19 cellular contexts compared by ENCODE assay signal in the genomic region with DNA sequence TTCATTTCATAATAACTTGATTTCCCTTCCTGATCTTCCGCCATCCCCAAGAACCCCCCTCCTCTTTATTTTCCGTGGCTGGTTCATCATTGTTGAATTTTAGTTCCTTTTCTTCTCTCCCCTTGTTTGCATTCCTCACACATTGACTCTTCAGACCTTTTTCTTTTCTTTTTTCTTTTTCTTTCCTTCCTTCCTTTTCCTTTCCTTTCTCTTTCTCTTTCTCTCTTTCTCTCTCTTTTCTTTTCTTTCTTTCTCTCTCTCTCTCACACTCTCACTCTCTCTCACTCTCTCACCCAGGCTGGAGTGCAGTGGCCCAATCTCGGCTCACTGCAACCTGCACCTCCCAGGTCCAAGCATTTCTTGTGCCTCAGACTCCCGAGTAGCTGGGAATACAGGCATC.
DNase-seq lines count a peak whose midpoint lies in the region; ATAC-seq and TF ChIP-seq lines count a peak whose summit lies in the region.
"Had no signal": no experiment of that assay in that cellular context is flagged by ENCODE, and none has a peak within 500 bp of the region (broad histone marks: within the 10 kb centered on the region; RNA-seq: fewer than 3 reads in every experiment).

No MANE protein-coding gene starts in this region.

- dilution Hi-C loops in IMR-90 (cut with HindIII; ENCODE audit: low sequenced_read_pairs, unreplicated experiment): no loop called here

- no peaks in the 10 kb centered on the region for H3K9me3 Mint-ChIP-seq in CD4-positive, alpha-beta T cell
- peaks cover 1% of the 10 kb centered on the region for H3K9me3 Mint-ChIP-seq in glutamatergic neuron (ENCODE audit: unreplicated experiment)

- H2AK5ac ChIP-seq in IMR-90 (ENCODE audit: low read depth, low read length): no peak overlapping the region

- TF ChIP-seq CTCF in CD4-positive, alpha-beta T cell (IDR thresholded peaks at IDR 0.05): peak; percentile 8
- TF ChIP-seq CTCF in HEK293 (tag by site-specific recombination; IDR thresholded peaks at IDR 0.05): no peak
- TF ChIP-seq CTCF in IMR-90 (conservative IDR thresholded peaks at IDR 0.05; ENCODE audit: low read depth, low read length): no peak
- TF ChIP-seq CTCF in glutamatergic neuron (IDR thresholded peaks at IDR 0.05; ENCODE audit: partially characterized antibody, unreplicated experiment): no peak

- no peak for TF ChIP-seq POLR2A in IMR-90 (IDR thresholded peaks at IDR 0.05; ENCODE audit: low read depth, low read length)

- no peak overlapping the region for H4K5ac ChIP-seq in IMR-90 (ENCODE audit: low read depth, low read length)

- H2BK15ac ChIP-seq in IMR-90 (ENCODE audit: low read depth, low read length): no peak overlapping the region

- H3K56ac ChIP-seq in IMR-90 (ENCODE audit: extremely low read depth, insufficient read depth, low read length): no peak overlapping the region

- H3K79me1 ChIP-seq in IMR-90 (ENCODE audit: low read depth in 1 of 2, low read length in 2 of 2): peaks cover 32 to 47% of the 10 kb centered on the region in 2 experiments

- H3K4ac ChIP-seq in IMR-90 (ENCODE audit: low read depth, low read length): no peak overlapping the region

- H3K4me3 ChIP-seq in HEK293 (ENCODE audit: low read depth, low read length) (no peak overlapping the region), IMR-90 (ENCODE audit: insufficient read depth, low read depth, low read length) (no peak overlapping the region)
- H3K4me3 ChIP-seq: BLaER1 had no signal

- CTCF ChIA-PET in CD4-positive, alpha-beta T cell (lab: Charles Lee): no interaction called here
- CTCF ChIA-PET in HEK293 (lab: Yijun Ruan, JAX): interaction anchor here (0.6 kb wide), 1 partner anchor 149 kb away, joined by 3 read pairs; no protein-coding TSS in a partner anchor
- CTCF ChIA-PET in IMR-90 (lab: Yijun Ruan, JAX): no interaction called here

- H3K4me2 ChIP-seq in IMR-90 (ENCODE audit: low read depth, low read length): no peak overlapping the region
- H3K4me2 ChIP-seq: BLaER1 had no signal

- no peaks in the 10 kb centered on the region for H3K4me1 Mint-ChIP-seq in CD4-positive, alpha-beta T cell (ENCODE audit: low read depth)
- H3K4me1 Mint-ChIP-seq in glutamatergic neuron (ENCODE audit: low read depth, unreplicated experiment): peaks cover 16% of the 10 kb centered on the region
- H3K4me1 Mint-ChIP-seq: CD14-positive monocyte; CD4-positive, CD25-positive, alpha-beta regulatory T cell had no signal

- TF ChIP-seq RAD21 in IMR-90 (IDR thresholded peaks at IDR 0.05; ENCODE audit: low read length): no peak

- intact Hi-C loops in CD4-positive, alpha-beta T cell (cut with DNase I, micrococcal nuclease): no loop called here
- intact Hi-C loops in IMR-90 (cut with micrococcal nuclease): no loop called here

- no peak overlapping the region for H3K14ac ChIP-seq in IMR-90 (replicated peaks; ENCODE audit: low read depth, low read length)

- H3K9me1 ChIP-seq in IMR-90 (ENCODE audit: insufficient read depth, low read length): 0 out of 2 replicates have a peak, but pooled peaks cover 3% of the 10 kb centered on the region

- no peaks in the 10 kb centered on the region for H3K27me3 ChIP-seq in CD4-positive, alpha-beta T cell (ENCODE audit: control insufficient read depth, insufficient read depth, low read length)
- H3K27me3 ChIP-seq in IMR-90 (ENCODE audit: control insufficient read depth, insufficient read depth, low read length): no peaks in the 10 kb centered on the region
- H3K27me3 ChIP-seq: BE2C, BLaER1 had no signal

- peak overlapping the region; percentile 2; the same call in 1 of the 2 replicates for H2BK120ac ChIP-seq in IMR-90 (ENCODE audit: low read depth, low read length)

- no peaks in the 10 kb centered on the region for H3K27me3 Mint-ChIP-seq in CD4-positive, alpha-beta T cell
- peaks cover 6% of the 10 kb centered on the region for H3K27me3 Mint-ChIP-seq in glutamatergic neuron (ENCODE audit: unreplicated experiment)
- H3K27me3 Mint-ChIP-seq: CD4-positive, CD25-positive, alpha-beta regulatory T cell had no signal

- no peak for ATAC-seq in CD4-positive, alpha-beta T cell (ENCODE audit: poor library complexity)
- ATAC-seq in IMR-90 (ENCODE audit: low read depth): no peak
- ATAC-seq: CD8-positive, alpha-beta T cell had no signal

- H3K27ac ChIP-seq in CD4-positive, alpha-beta T cell (ENCODE audit: low read depth, low read length): no peak overlapping the region
- H3K27ac ChIP-seq in HEK293 (ENCODE audit: extremely low read depth, low read depth, low read length): no peak overlapping the region
- no peak overlapping the region for H3K27ac ChIP-seq in IMR-90 (ENCODE audit: insufficient read depth, low read length)
- H3K27ac ChIP-seq: BLaER1 had no signal

- H3K36me3 ChIP-seq in HEK293 (ENCODE audit: control insufficient read depth in 2 of 2, insufficient read depth in 1 of 2, low read length in 2 of 2) (no peaks in the 10 kb centered on the region), IMR-90 (ENCODE audit: control insufficient read depth, insufficient read depth, low read length) (no peaks in the 10 kb centered on the region; the same call in 1 of the 2 replicates)
- H3K36me3 ChIP-seq: BE2C, BLaER1 had no signal

- no peak overlapping the region for H2BK20ac ChIP-seq in IMR-90 (ENCODE audit: low read depth, low read length)

- WGBS in IMR-90 (ENCODE audit: extremely low coverage in 2 of 2, insufficient read length in 1 of 2), 2 experiments: 93% methylated on average over 3 of the region's 4 CpGs; no CpG with 5 or more reads in 1 of the 2 experiments

- H2AFZ ChIP-seq in IMR-90 (replicated peaks; ENCODE audit: low read length, poor library complexity): no peak overlapping the region

- BruUV-seq in IMR-90 (replicated peaks; lab: Mats Ljungman, UMichigan): no TSS peak

- DNase-seq in CD4-positive, alpha-beta T cell: no peak
- DNase-seq in IMR-90: no peak
- no peak for DNase-seq in glutamatergic neuron
- DNase-seq in HCEC 1CT: no peak
- no peak for DNase-seq in activated CD8-positive, alpha-beta memory T cell treated with anti-CD3 and anti-CD28 coated beads, Interleukin-2, amount 50 U/mL, for 4 hours
- no peak for DNase-seq in NAMALWA (ENCODE audit: low spot score)
- DNase-seq: 8988T; ACHN; BE2C; C1 segment of cervical spinal cord; Caco-2; Calu3; CD4-positive, CD25-positive, alpha-beta regulatory T cell; CD8-positive, alpha-beta T cell; DMS79 treated with DMSO at 0.1 percent for 48 hours; GF-D8 had no signal

- H3K27ac Mint-ChIP-seq in CD4-positive, alpha-beta T cell: no peak overlapping the region
- H3K27ac Mint-ChIP-seq in glutamatergic neuron (ENCODE audit: unreplicated experiment): peak overlapping the region; percentile 4
- H3K27ac Mint-ChIP-seq: CD14-positive monocyte; CD4-positive, CD25-positive, alpha-beta regulatory T cell; CD8-positive, alpha-beta T cell had no signal

- H4K8ac ChIP-seq in IMR-90 (ENCODE audit: low read depth in 2 of 2, low read length in 2 of 2): no peak overlapping the region

- no peaks in the 10 kb centered on the region for H3K9me3 ChIP-seq in CD4-positive, alpha-beta T cell (ENCODE audit: control insufficient read depth, low read length)
- H3K9me3 ChIP-seq in HEK293 (ENCODE audit: control insufficient read depth, insufficient read depth, low read depth, low read length): no peaks in the 10 kb centered on the region
- no peaks in the 10 kb centered on the region; the same call in 1 of the 2 replicates for H3K9me3 ChIP-seq in IMR-90 (ENCODE audit: control insufficient read depth, insufficient read depth, low read length)
- H3K9me3 ChIP-seq: BE2C, BLaER1, Caco-2 had no signal

- H3K9ac ChIP-seq in IMR-90 (ENCODE audit: low read depth, low read length): no peak overlapping the region
- H3K9ac ChIP-seq: BLaER1 had no signal

- no peak overlapping the region for H3K23ac ChIP-seq in IMR-90 (ENCODE audit: low read depth, low read length)

- H2BK5ac ChIP-seq in IMR-90 (ENCODE audit: low read depth, low read length, poor library complexity, severe bottlenecking): no peak overlapping the region

- H3K4me1 ChIP-seq in HEK293 (ENCODE audit: control insufficient read depth, insufficient read depth, low read length): peaks cover 3% of the 10 kb centered on the region; the same call in 1 of the 2 replicates
- peaks cover 3% of the 10 kb centered on the region; the same call in 1 of the 2 replicates for H3K4me1 ChIP-seq in IMR-90 (ENCODE audit: control insufficient read depth, insufficient read depth, low read length)
- H3K4me1 ChIP-seq: BE2C, BLaER1, Caco-2 had no signal

- in situ Hi-C loops in IMR-90 (cut with MboI; ENCODE audit: low sequenced_read_pairs): no loop called here

- no peak overlapping the region for H4K91ac ChIP-seq in IMR-90 (ENCODE audit: insufficient read depth, low read depth, low read length)

- no peaks in the 10 kb centered on the region for H3K36me3 Mint-ChIP-seq in CD4-positive, alpha-beta T cell (ENCODE audit: low read depth)
- H3K36me3 Mint-ChIP-seq in glutamatergic neuron (ENCODE audit: unreplicated experiment): no peaks in the 10 kb centered on the region
- H3K36me3 Mint-ChIP-seq: CD14-positive monocyte; CD4-positive, CD25-positive, alpha-beta regulatory T cell; CD8-positive, alpha-beta T cell had no signal

- H2AK9ac ChIP-seq in IMR-90 (replicated peaks; ENCODE audit: low read depth, low read length, poor library complexity): no peak overlapping the region

- H3K4me3 Mint-ChIP-seq in CD4-positive, alpha-beta T cell: no peak overlapping the region
- no peak overlapping the region for H3K4me3 Mint-ChIP-seq in glutamatergic neuron (ENCODE audit: unreplicated experiment)
- H3K4me3 Mint-ChIP-seq: CD14-positive monocyte; CD4-positive, CD25-positive, alpha-beta regulatory T cell; CD8-positive, alpha-beta T cell had no signal

- no peaks in the 10 kb centered on the region for H4K20me1 ChIP-seq in IMR-90 (ENCODE audit: insufficient read depth, low read length)
- H4K20me1 ChIP-seq: BLaER1 had no signal

- no peak overlapping the region for H3K18ac ChIP-seq in IMR-90 (ENCODE audit: low read depth, low read length)

- POLR2A ChIA-PET in CD4-positive, alpha-beta T cell (lab: Charles Lee): no interaction called here
- POLR2A ChIA-PET in HEK293 (lab: Yijun Ruan, JAX) (no interaction called here), IMR-90 (lab: Charles Lee; ENCODE audit: unreplicated experiment) (no interaction called here)

TF ChIP-seq in HEK293, 187 proteins besides CTCF, POLR2A, EP300 and RAD21 (continues in another document):
- TF ChIP-seq ZEB2 (tag by site-specific recombination; IDR thresholded peaks at IDR 0.05) (no peak), ZNF366 (tag by site-specific recombination; conservative IDR thresholded peaks at IDR 0.05) (peak; percentile 72)

TF ChIP-seq in IMR-90, 13 proteins besides CTCF, POLR2A, EP300 and RAD21 (continues in another document):
- TF ChIP-seq MXI1 (IDR thresholded peaks at IDR 0.05; ENCODE audit: borderline replicate concordance, low read depth, low read length) (no peak), NFE2L2 (IDR thresholded peaks at IDR 0.05; ENCODE audit: low read depth, low read length) (no peak), RCOR1 (IDR thresholded peaks at IDR 0.05; ENCODE audit: insufficient replicate concordance, low read length) (no peak), CEBPB (IDR thresholded peaks at IDR 0.05; ENCODE audit: low read depth, low read length) (no peak), BHLHE40 (IDR thresholded peaks at IDR 0.05; ENCODE audit: low read depth, low read length) (no peak), FOS (IDR thresholded peaks at IDR 0.05; ENCODE audit: low read depth, low read length) (no peak)
